19 cellular contexts compared by ENCODE assay signal in genomic region chr4:15944895-15945294, GRCh38. TPM values are rescaled to one million over a fixed set of nuclear protein-coding genes. Genes with fewer than 3 reads are reported as not detected.
DNase-seq lines count a peak whose midpoint lies in the region; ATAC-seq and TF ChIP-seq lines count a peak whose summit lies in the region.
"Had no signal": no experiment of that assay in that cellular context is flagged by ENCODE, and none has a peak within 500 bp of the region (broad histone marks: within the 10 kb centered on the region; RNA-seq: fewer than 3 reads in every experiment).

No MANE protein-coding gene starts in this region.

- no peak overlapping the region for H3K27ac Mint-ChIP-seq in activated CD8-positive, alpha-beta T cell treated with anti-CD3 and anti-CD28 coated beads, Interleukin-2, amount 10 ng/mL, durations not matched to agents 7 days and 5 days
- no peak overlapping the region for H3K27ac Mint-ChIP-seq in activated CD8-positive, alpha-beta T cell treated with anti-CD3 and anti-CD28 coated beads for 36 hours
- peak overlapping the region; percentile 15 for H3K27ac Mint-ChIP-seq in activated naive CD8-positive, alpha-beta T cell treated with anti-CD3 and anti-CD28 coated beads, Interleukin-2, amount 10 ng/mL, durations not matched to agents 7 days and 5 days
- no peak overlapping the region for H3K27ac Mint-ChIP-seq in activated naive CD8-positive, alpha-beta T cell treated with anti-CD3 and anti-CD28 coated beads for 36 hours
- H3K27ac Mint-ChIP-seq in natural killer cell, result peak overlapping the region in 1 of 2 donors; percentile 67
- H3K27ac Mint-ChIP-seq: B cell; CD4-positive, alpha-beta T cell; CD8-positive, alpha-beta T cell had no signal

- no peaks in the 10 kb centered on the region for H3K9me3 ChIP-seq in neutrophil
- H3K9me3 ChIP-seq: A549, Caco-2 had no signal

- CTCF ChIA-PET in activated CD8-positive, alpha-beta T cell treated with anti-CD3 and anti-CD28 coated beads, Interleukin-2, amount 10 ng/mL, durations not matched to agents 7 days and 5 days (lab: Charles Lee), result interaction anchor here (1.0 to 4.2 kb wide), 2 partner anchors 11 to 62 kb away, joined by 6 to 17 read pairs; no protein-coding TSS in a partner anchor
- CTCF ChIA-PET in activated CD8-positive, alpha-beta T cell treated with anti-CD3 and anti-CD28 coated beads for 36 hours (lab: Charles Lee), result no interaction called here

- H3K9me3 Mint-ChIP-seq in activated CD8-positive, alpha-beta T cell treated with anti-CD3 and anti-CD28 coated beads, Interleukin-2, amount 10 ng/mL, durations not matched to agents 7 days and 5 days (ENCODE audit: insufficient read depth), result no peaks in the 10 kb centered on the region
- H3K9me3 Mint-ChIP-seq in activated CD8-positive, alpha-beta T cell treated with anti-CD3 and anti-CD28 coated beads for 36 hours, result no peaks in the 10 kb centered on the region
- H3K9me3 Mint-ChIP-seq in activated naive CD8-positive, alpha-beta T cell treated with anti-CD3 and anti-CD28 coated beads, Interleukin-2, amount 10 ng/mL, durations not matched to agents 7 days and 5 days, result no peaks in the 10 kb centered on the region
- no peaks in the 10 kb centered on the region for H3K9me3 Mint-ChIP-seq in activated naive CD8-positive, alpha-beta T cell treated with anti-CD3 and anti-CD28 coated beads for 36 hours
- no peaks in the 10 kb centered on the region for H3K9me3 Mint-ChIP-seq in natural killer cell
- H3K9me3 Mint-ChIP-seq: CD4-positive, alpha-beta T cell; CD8-positive, alpha-beta T cell had no signal

- peaks cover 12% of the 10 kb centered on the region for H3K4me1 Mint-ChIP-seq in activated CD8-positive, alpha-beta T cell treated with anti-CD3 and anti-CD28 coated beads, Interleukin-2, amount 10 ng/mL, durations not matched to agents 7 days and 5 days (ENCODE audit: low read depth)
- H3K4me1 Mint-ChIP-seq in activated CD8-positive, alpha-beta T cell treated with anti-CD3 and anti-CD28 coated beads for 36 hours (ENCODE audit: low read depth), result no peaks in the 10 kb centered on the region
- H3K4me1 Mint-ChIP-seq in activated naive CD8-positive, alpha-beta T cell treated with anti-CD3 and anti-CD28 coated beads, Interleukin-2, amount 10 ng/mL, durations not matched to agents 7 days and 5 days, result peaks cover 11% of the 10 kb centered on the region
- H3K4me1 Mint-ChIP-seq in activated naive CD8-positive, alpha-beta T cell treated with anti-CD3 and anti-CD28 coated beads for 36 hours, result no peaks in the 10 kb centered on the region
- H3K4me1 Mint-ChIP-seq in natural killer cell, result peaks cover 7 to 19% of the 10 kb centered on the region in 2 donors
- H3K4me1 Mint-ChIP-seq: B cell had no signal

- TF ChIP-seq CTCF in activated CD8-positive, alpha-beta T cell treated with anti-CD3 and anti-CD28 coated beads for 36 hours (IDR thresholded peaks at IDR 0.05), result no peak
- no peak for TF ChIP-seq CTCF in natural killer cell (IDR thresholded peaks at IDR 0.05)
- no peak for TF ChIP-seq CTCF in neutrophil (IDR thresholded peaks at IDR 0.05)

- POLR2A ChIA-PET in activated CD8-positive, alpha-beta T cell treated with anti-CD3 and anti-CD28 coated beads, Interleukin-2, amount 10 ng/mL, durations not matched to agents 7 days and 5 days (lab: Charles Lee), result no interaction called here
- POLR2A ChIA-PET in activated CD8-positive, alpha-beta T cell treated with anti-CD3 and anti-CD28 coated beads for 36 hours (lab: Charles Lee), result no interaction called here
- POLR2A ChIA-PET in activated naive CD8-positive, alpha-beta T cell treated with anti-CD3 and anti-CD28 coated beads, Interleukin-2, amount 10 ng/mL, durations not matched to agents 7 days and 5 days (lab: Charles Lee), result no interaction called here

- H3K36me3 ChIP-seq in neutrophil, result no peaks in the 10 kb centered on the region
- H3K36me3 ChIP-seq: BLaER1 treated with 17β-estradiol and CSF1 and Interleukin-3, amounts not matched to agents 10 nM and 100 nM had no signal

- intact Hi-C loops in activated CD8-positive, alpha-beta T cell treated with anti-CD3 and anti-CD28 coated beads for 36 hours (cut with micrococcal nuclease), result no loop called here
- intact Hi-C loops in natural killer cell (cut with micrococcal nuclease), result no loop called here

- H3K4me3 ChIP-seq in neutrophil (ENCODE audit: low read depth in 1 of 2, low read length in 1 of 2), result no peak overlapping the region
- H3K4me3 ChIP-seq: A549; BLaER1 treated with 17β-estradiol and CSF1 and Interleukin-3, amounts not matched to agents 10 nM and 100 nM had no signal

- peaks cover 19 to 24% of the 10 kb centered on the region in 2 experiments for H3K4me1 ChIP-seq in neutrophil (ENCODE audit: control insufficient read depth in 1 of 2, insufficient read depth in 1 of 2, low read depth in 1 of 2, low read length in 1 of 2)
- H3K4me1 ChIP-seq: A549; BLaER1 treated with 17β-estradiol and CSF1 and Interleukin-3, amounts not matched to agents 10 nM and 100 nM had no signal

- H3K36me3 Mint-ChIP-seq in activated CD8-positive, alpha-beta T cell treated with anti-CD3 and anti-CD28 coated beads, Interleukin-2, amount 10 ng/mL, durations not matched to agents 7 days and 5 days (ENCODE audit: low read depth), result no peaks in the 10 kb centered on the region
- no peaks in the 10 kb centered on the region for H3K36me3 Mint-ChIP-seq in activated CD8-positive, alpha-beta T cell treated with anti-CD3 and anti-CD28 coated beads for 36 hours (ENCODE audit: low read depth)
- H3K36me3 Mint-ChIP-seq in activated naive CD8-positive, alpha-beta T cell treated with anti-CD3 and anti-CD28 coated beads, Interleukin-2, amount 10 ng/mL, durations not matched to agents 7 days and 5 days, result no peaks in the 10 kb centered on the region
- H3K36me3 Mint-ChIP-seq in activated naive CD8-positive, alpha-beta T cell treated with anti-CD3 and anti-CD28 coated beads for 36 hours, result no peaks in the 10 kb centered on the region
- H3K36me3 Mint-ChIP-seq in natural killer cell, result no peaks in the 10 kb centered on the region
- H3K36me3 Mint-ChIP-seq: CD8-positive, alpha-beta T cell had no signal

- ATAC-seq in activated CD8-positive, alpha-beta T cell treated with anti-CD3 and anti-CD28 coated beads, Interleukin-2, amount 10 ng/mL, durations not matched to agents 7 days and 5 days, result peak; percentile 64
- no peak for ATAC-seq in activated CD8-positive, alpha-beta T cell treated with anti-CD3 and anti-CD28 coated beads for 36 hours
- peak; percentile 80 for ATAC-seq in activated naive CD8-positive, alpha-beta T cell treated with anti-CD3 and anti-CD28 coated beads, Interleukin-2, amount 10 ng/mL, durations not matched to agents 7 days and 5 days (ENCODE audit: low read depth)
- ATAC-seq in natural killer cell (peak; percentile 48 to 74 (median 52)), GM19351 (IDR thresholded peaks at IDR 0.05; ENCODE audit: unreplicated experiment) (no peak), HG03135 (IDR thresholded peaks at IDR 0.05; ENCODE audit: unreplicated experiment) (no peak)
- ATAC-seq: A549; CD8-positive, alpha-beta T cell had no signal

- H3K27ac ChIP-seq in neutrophil, result peak overlapping the region; percentile 73
- H3K27ac ChIP-seq: 22Rv1; A549; BLaER1 treated with 17β-estradiol and CSF1 and Interleukin-3, amounts not matched to agents 10 nM and 100 nM; C4-2B had no signal

- no peaks in the 10 kb centered on the region for H3K27me3 ChIP-seq in neutrophil
- H3K27me3 ChIP-seq: BLaER1 treated with 17β-estradiol and CSF1 and Interleukin-3, amounts not matched to agents 10 nM and 100 nM had no signal

- no peak overlapping the region for H3K4me3 Mint-ChIP-seq in activated CD8-positive, alpha-beta T cell treated with anti-CD3 and anti-CD28 coated beads, Interleukin-2, amount 10 ng/mL, durations not matched to agents 7 days and 5 days
- H3K4me3 Mint-ChIP-seq in activated CD8-positive, alpha-beta T cell treated with anti-CD3 and anti-CD28 coated beads for 36 hours, result no peak overlapping the region
- peak overlapping the region; percentile 2 for H3K4me3 Mint-ChIP-seq in activated naive CD8-positive, alpha-beta T cell treated with anti-CD3 and anti-CD28 coated beads, Interleukin-2, amount 10 ng/mL, durations not matched to agents 7 days and 5 days
- no peak overlapping the region for H3K4me3 Mint-ChIP-seq in activated naive CD8-positive, alpha-beta T cell treated with anti-CD3 and anti-CD28 coated beads for 36 hours
- no peak overlapping the region for H3K4me3 Mint-ChIP-seq in natural killer cell
- H3K4me3 Mint-ChIP-seq: B cell; CD4-positive, alpha-beta T cell; CD8-positive, alpha-beta T cell had no signal

- H3K27me3 Mint-ChIP-seq in activated CD8-positive, alpha-beta T cell treated with anti-CD3 and anti-CD28 coated beads, Interleukin-2, amount 10 ng/mL, durations not matched to agents 7 days and 5 days (ENCODE audit: low read depth), result peaks cover 22% of the 10 kb centered on the region
- peaks cover 4% of the 10 kb centered on the region for H3K27me3 Mint-ChIP-seq in activated CD8-positive, alpha-beta T cell treated with anti-CD3 and anti-CD28 coated beads for 36 hours
- peaks cover 12% of the 10 kb centered on the region for H3K27me3 Mint-ChIP-seq in activated naive CD8-positive, alpha-beta T cell treated with anti-CD3 and anti-CD28 coated beads, Interleukin-2, amount 10 ng/mL, durations not matched to agents 7 days and 5 days
- H3K27me3 Mint-ChIP-seq in activated naive CD8-positive, alpha-beta T cell treated with anti-CD3 and anti-CD28 coated beads for 36 hours, result no peaks in the 10 kb centered on the region
- peaks cover 0 to 3% of the 10 kb centered on the region in 2 donors for H3K27me3 Mint-ChIP-seq in natural killer cell (ENCODE audit: low read depth in 2 of 2)
- H3K27me3 Mint-ChIP-seq: CD4-positive, alpha-beta T cell had no signal

- DNase-seq in activated CD8-positive, alpha-beta T cell treated with anti-CD3 and anti-CD28 coated beads, Interleukin-2, amount 10 ng/mL, durations not matched to agents 7 days and 5 days, result peak; percentile 46
- no peak for DNase-seq in activated CD8-positive, alpha-beta T cell treated with anti-CD3 and anti-CD28 coated beads for 36 hours
- DNase-seq in activated naive CD8-positive, alpha-beta T cell treated with anti-CD3 and anti-CD28 coated beads, Interleukin-2, amount 10 ng/mL, durations not matched to agents 7 days and 5 days, result no peak
- no peak for DNase-seq in activated naive CD8-positive, alpha-beta T cell treated with anti-CD3 and anti-CD28 coated beads for 36 hours
- no peak for DNase-seq in natural killer cell
- DNase-seq: Caco-2; Calu3; CD4-positive, alpha-beta T cell; CD8-positive, alpha-beta T cell; DMS79 treated with DMSO at 0.1 percent for 48 hours had no signal

RNA-seq across cellular contexts. Expression of gene FGFBP1, which starts 6.4 kb away (rescaled TPM):
- total RNA-seq in activated CD8-positive, alpha-beta T cell treated with anti-CD3 and anti-CD28 coated beads, Interleukin-2, amount 10 ng/mL, durations not matched to agents 7 days and 5 days, result not detected
- total RNA-seq in activated CD8-positive, alpha-beta T cell treated with anti-CD3 and anti-CD28 coated beads for 36 hours, result not detected
- total RNA-seq in activated naive CD8-positive, alpha-beta T cell treated with anti-CD3 and anti-CD28 coated beads, Interleukin-2, amount 10 ng/mL, durations not matched to agents 7 days and 5 days, result not detected
- not detected for total RNA-seq in activated naive CD8-positive, alpha-beta T cell treated with anti-CD3 and anti-CD28 coated beads for 36 hours
- not detected for total RNA-seq in natural killer cell
- total RNA-seq: B cell; CD4-positive, alpha-beta T cell; CD8-positive, alpha-beta T cell had no signal

RNA-seq across cellular contexts. Expression of gene FGFBP2, which starts 18.1 kb away (rescaled TPM):
- total RNA-seq in activated CD8-positive, alpha-beta T cell treated with anti-CD3 and anti-CD28 coated beads, Interleukin-2, amount 10 ng/mL, durations not matched to agents 7 days and 5 days, result 10 to 100 TPM; 12.0 to 13.0 TPM
- total RNA-seq in activated CD8-positive, alpha-beta T cell treated with anti-CD3 and anti-CD28 coated beads for 36 hours, result 1 to 10 TPM; 6.3 to 8.2 TPM
- 10 to 100 TPM; 23.9 to 25.0 TPM for total RNA-seq in activated naive CD8-positive, alpha-beta T cell treated with anti-CD3 and anti-CD28 coated beads, Interleukin-2, amount 10 ng/mL, durations not matched to agents 7 days and 5 days
- 1 to 10 TPM; 8.6 to 8.9 TPM for total RNA-seq in activated naive CD8-positive, alpha-beta T cell treated with anti-CD3 and anti-CD28 coated beads for 36 hours
- total RNA-seq in natural killer cell, result 100 to 1,000 TPM; 644 to 736 (median 713) TPM
- total RNA-seq: A172, Calu3 had no signal

Comparison
In these comparisons a context has a peak if more than half of its experiments do, and no peak if none do; other contexts are left out.
1. ATAC-seq: peak in activated CD8-positive, alpha-beta T cell treated with anti-CD3 and anti-CD28 coated beads, Interleukin-2, amount 10 ng/mL, durations not matched to agents 7 days and 5 days (single experiment), activated naive CD8-positive, alpha-beta T cell treated with anti-CD3 and anti-CD28 coated beads, Interleukin-2, amount 10 ng/mL, durations not matched to agents 7 days and 5 days (single experiment) and natural killer cell (3 of 3); none in activated CD8-positive, alpha-beta T cell treated with anti-CD3 and anti-CD28 coated beads for 36 hours (single experiment), GM19351 (single experiment) and HG03135 (single experiment).
2. RNA of gene FGFBP2, which starts 18.1 kb away (total RNA-seq): 644 to 736 TPM in natural killer cell; 23.9 to 25.0 TPM in activated naive CD8-positive, alpha-beta T cell treated with anti-CD3 and anti-CD28 coated beads, Interleukin-2, amount 10 ng/mL, durations not matched to agents 7 days and 5 days, 12.0 to 13.0 TPM in activated CD8-positive, alpha-beta T cell treated with anti-CD3 and anti-CD28 coated beads, Interleukin-2, amount 10 ng/mL, durations not matched to agents 7 days and 5 days, 8.6 to 8.9 TPM in activated naive CD8-positive, alpha-beta T cell treated with anti-CD3 and anti-CD28 coated beads for 36 hours and 6.3 to 8.2 TPM in activated CD8-positive, alpha-beta T cell treated with anti-CD3 and anti-CD28 coated beads for 36 hours; every median in the first group is over 10 times any median in the second.